Comparison of ENCODE assay signal across 8 cellular contexts in the genomic region with DNA sequence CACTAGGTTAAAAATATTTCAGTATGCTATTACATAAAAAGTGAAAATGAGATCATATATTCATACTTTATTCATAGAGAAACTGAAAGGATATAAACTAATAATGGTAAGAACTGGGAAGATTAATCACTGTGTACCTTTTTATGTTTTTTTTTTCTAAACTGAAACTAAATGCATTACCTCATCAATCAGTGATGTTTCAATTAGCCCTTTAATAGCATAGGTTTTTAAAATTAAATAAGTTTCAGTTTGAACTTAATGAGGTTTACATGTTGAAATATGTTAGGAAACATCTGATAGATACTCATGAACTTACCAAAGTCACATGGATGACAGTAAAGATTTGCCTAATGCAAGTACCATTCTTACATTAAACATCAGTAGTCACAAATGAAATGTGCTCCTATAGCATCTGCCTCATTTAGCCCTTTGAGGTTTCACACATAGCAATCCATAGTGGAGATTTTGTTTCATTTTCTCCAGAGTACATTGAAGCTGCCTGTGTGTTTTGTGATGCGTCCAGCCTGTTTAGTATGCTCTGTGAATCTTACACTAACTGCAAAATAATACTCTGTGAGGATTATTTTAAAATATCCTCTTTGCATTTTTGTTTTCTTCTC. TPM values are rescaled to one million over a fixed set of nuclear protein-coding genes. Genes with fewer than 3 reads are reported as not detected.
A peak's percentile ranks its signal among the peaks of the same experiment; 100 is the strongest.
DNase-seq lines count a peak whose midpoint lies in the region; ATAC-seq and TF ChIP-seq lines count a peak whose summit lies in the region.

No MANE protein-coding gene starts in this region.

- TF ChIP-seq EP300 in neural cell (conservative IDR thresholded peaks at IDR 0.05; ENCODE audit: poor library complexity, severe bottlenecking), result no peak

- no peak overlapping the region for H3K27ac ChIP-seq in neural cell (ENCODE audit: low read length)
- no peak overlapping the region for H3K27ac ChIP-seq in testis
- H3K27ac ChIP-seq in SJCRH30, result no peak overlapping the region

- H3K9ac ChIP-seq in neural cell (ENCODE audit: low read length), result no peak overlapping the region

- H3F3A ChIP-seq in neural cell (ENCODE audit: insufficient read depth, low read length, poor library complexity, severe bottlenecking), result peaks cover 4% of the 10 kb centered on the region

- peaks cover 34% of the 10 kb centered on the region for H4K20me1 ChIP-seq in neural cell (ENCODE audit: insufficient read depth)

- no peaks in the 10 kb centered on the region for H3K27me3 ChIP-seq in neural cell (ENCODE audit: insufficient read depth, low read depth, low read length)
- H3K27me3 ChIP-seq in testis, result no peaks in the 10 kb centered on the region
- no peaks in the 10 kb centered on the region for H3K27me3 ChIP-seq in SJCRH30

- WGBS in testis, 2 donors, result 38 to 55% methylated on average over 1 of the region's 1 CpG

- TF ChIP-seq RAD21 in neural cell (conservative IDR thresholded peaks at IDR 0.05), result no peak

- H3K27ac Mint-ChIP-seq in activated naive CD8-positive, alpha-beta T cell treated with anti-CD3 and anti-CD28 coated beads, Interleukin-2, amount 50 U/mL, for 24 hours, result peak overlapping the region; percentile 88

- no peaks in the 10 kb centered on the region for H3K27me3 Mint-ChIP-seq in activated naive CD8-positive, alpha-beta T cell treated with anti-CD3 and anti-CD28 coated beads, Interleukin-2, amount 50 U/mL, for 24 hours

- intact Hi-C loops in testis (cut with DNase I; ENCODE audit: low total_unique reads), result no loop called here

- peak overlapping the region; percentile 63 for H3K4me3 Mint-ChIP-seq in activated naive CD8-positive, alpha-beta T cell treated with anti-CD3 and anti-CD28 coated beads, Interleukin-2, amount 50 U/mL, for 24 hours

- TF ChIP-seq CTCF in neural cell (IDR thresholded peaks at IDR 0.05; ENCODE audit: poor library complexity, severe bottlenecking) (no peak), testis (IDR thresholded peaks at IDR 0.05) (no peak)

- H3K36me3 ChIP-seq in neural cell (ENCODE audit: insufficient read depth, low read length) (no peaks in the 10 kb centered on the region), testis (ENCODE audit: low read depth, missing control alignments) (no peaks in the 10 kb centered on the region), SJCRH30 (no peaks in the 10 kb centered on the region)

- no peak for TF ChIP-seq POLR2A in testis (IDR thresholded peaks at IDR 0.05)

- H3K9me2 ChIP-seq in neural cell (ENCODE audit: insufficient read depth, low read length), result no peaks in the 10 kb centered on the region

- DNase-seq in activated naive CD8-positive, alpha-beta T cell treated with anti-CD3 and anti-CD28 coated beads, Interleukin-2, amount 50 U/mL, for 24 hours, result no peak
- no peak for DNase-seq in testis
- DNase-seq in SJCRH30, result no peak
- no peak for DNase-seq in HuH-7 (ENCODE audit: low spot score)
- no peak for DNase-seq in putamen (ENCODE audit: low spot score)

- H3K4me1 Mint-ChIP-seq in activated naive CD8-positive, alpha-beta T cell treated with anti-CD3 and anti-CD28 coated beads, Interleukin-2, amount 50 U/mL, for 24 hours, result peaks cover 83% of the 10 kb centered on the region

- ATAC-seq in GM18511 (IDR thresholded peaks at IDR 0.05; ENCODE audit: unreplicated experiment) (peak; percentile 42), HG02852 (IDR thresholded peaks at IDR 0.05; ENCODE audit: unreplicated experiment) (peak; percentile 32)
- peak; percentile 75 for ATAC-seq in activated naive CD8-positive, alpha-beta T cell treated with anti-CD3 and anti-CD28 coated beads, Interleukin-2, amount 50 U/mL, for 24 hours

- H3K36me3 Mint-ChIP-seq in activated naive CD8-positive, alpha-beta T cell treated with anti-CD3 and anti-CD28 coated beads, Interleukin-2, amount 50 U/mL, for 24 hours (ENCODE audit: low read depth), result peaks cover 16% of the 10 kb centered on the region

- peaks cover 9% of the 10 kb centered on the region for H3K9me3 Mint-ChIP-seq in activated naive CD8-positive, alpha-beta T cell treated with anti-CD3 and anti-CD28 coated beads, Interleukin-2, amount 50 U/mL, for 24 hours

- H3K4me3 ChIP-seq in neural cell (ENCODE audit: low read length) (peak overlapping the region; percentile 25), testis (no peak overlapping the region), SJCRH30 (no peak overlapping the region)

- H3K4me2 ChIP-seq in neural cell (ENCODE audit: low read length), result no peak overlapping the region

- H3K9me3 ChIP-seq in neural cell (ENCODE audit: low read length) (no peaks in the 10 kb centered on the region), testis (no peaks in the 10 kb centered on the region), SJCRH30 (replicated peaks) (no peaks in the 10 kb centered on the region)

- H2AFZ ChIP-seq in neural cell (ENCODE audit: low read depth, low read length), result no peak overlapping the region

- peaks cover 13% of the 10 kb centered on the region for H3K4me1 ChIP-seq in testis
- no peaks in the 10 kb centered on the region for H3K4me1 ChIP-seq in SJCRH30

- peaks cover 84% of the 10 kb centered on the region for H3K79me2 ChIP-seq in neural cell (replicated peaks; ENCODE audit: insufficient read depth, low read length)

TF ChIP-seq in neural cell, 6 proteins besides CTCF, POLR2A, EP300 and RAD21:
- TF ChIP-seq SMC3 (conservative IDR thresholded peaks at IDR 0.05; ENCODE audit: poor library complexity), result no peak
- TF ChIP-seq MXI1 (conservative IDR thresholded peaks at IDR 0.05; ENCODE audit: poor library complexity, severe bottlenecking), result no peak
- TF ChIP-seq TAF1 (IDR thresholded peaks at IDR 0.05; ENCODE audit: low read depth), result no peak
- TF ChIP-seq EZH2 (IDR thresholded peaks at IDR 0.05; ENCODE audit: borderline replicate concordance, insufficient read depth, low read length, poor library complexity, severe bottlenecking), result no peak
- TF ChIP-seq, protein P1, sequence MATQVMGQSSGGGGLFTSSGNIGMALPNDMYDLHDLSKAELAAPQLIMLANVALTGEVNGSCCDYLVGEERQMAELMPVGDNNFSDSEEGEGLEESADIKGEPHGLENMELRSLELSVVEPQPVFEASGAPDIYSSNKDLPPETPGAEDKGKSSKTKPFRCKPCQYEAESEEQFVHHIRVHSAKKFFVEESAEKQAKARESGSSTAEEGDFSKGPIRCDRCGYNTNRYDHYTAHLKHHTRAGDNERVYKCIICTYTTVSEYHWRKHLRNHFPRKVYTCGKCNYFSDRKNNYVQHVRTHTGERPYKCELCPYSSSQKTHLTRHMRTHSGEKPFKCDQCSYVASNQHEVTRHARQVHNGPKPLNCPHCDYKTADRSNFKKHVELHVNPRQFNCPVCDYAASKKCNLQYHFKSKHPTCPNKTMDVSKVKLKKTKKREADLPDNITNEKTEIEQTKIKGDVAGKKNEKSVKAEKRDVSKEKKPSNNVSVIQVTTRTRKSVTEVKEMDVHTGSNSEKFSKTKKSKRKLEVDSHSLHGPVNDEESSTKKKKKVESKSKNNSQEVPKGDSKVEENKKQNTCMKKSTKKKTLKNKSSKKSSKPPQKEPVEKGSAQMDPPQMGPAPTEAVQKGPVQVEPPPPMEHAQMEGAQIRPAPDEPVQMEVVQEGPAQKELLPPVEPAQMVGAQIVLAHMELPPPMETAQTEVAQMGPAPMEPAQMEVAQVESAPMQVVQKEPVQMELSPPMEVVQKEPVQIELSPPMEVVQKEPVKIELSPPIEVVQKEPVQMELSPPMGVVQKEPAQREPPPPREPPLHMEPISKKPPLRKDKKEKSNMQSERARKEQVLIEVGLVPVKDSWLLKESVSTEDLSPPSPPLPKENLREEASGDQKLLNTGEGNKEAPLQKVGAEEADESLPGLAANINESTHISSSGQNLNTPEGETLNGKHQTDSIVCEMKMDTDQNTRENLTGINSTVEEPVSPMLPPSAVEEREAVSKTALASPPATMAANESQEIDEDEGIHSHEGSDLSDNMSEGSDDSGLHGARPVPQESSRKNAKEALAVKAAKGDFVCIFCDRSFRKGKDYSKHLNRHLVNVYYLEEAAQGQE (IDR thresholded peaks at IDR 0.05; ENCODE audit: borderline replicate concordance), result no peak
- TF ChIP-seq POLR2AphosphoS5 (IDR thresholded peaks at IDR 0.05), result no peak

RNA-seq across cellular contexts. Expression of a gene that starts 8.9 kb away (rescaled TPM):
- polyA plus RNA-seq in neural cell (58.9 and 60.3 TPM in 2 replicates), testis (ENCODE audit: insufficient read depth, low read depth, low replicate concordance) (14.8 TPM)
- 109 and 170 TPM in 2 replicates for polyA minus RNA-seq in neural cell
- 10 to 100 TPM; 15.2 to 17.2 TPM for total RNA-seq in testis
- total RNA-seq in SJCRH30 (2014; rRNA removed; shearing (Covaris generic)), result 21.3 and 21.5 TPM in 2 replicates
